1 cellular context compared by ENCODE assay signal in genomic region chr3:123157598-123158287, GRCh38.
TF ChIP-seq lines count a peak whose summit lies in the region.

No MANE protein-coding gene starts in this region.

TF ChIP-seq in HepG2, 621 proteins besides CTCF, POLR2A, EP300 and RAD21 (continued from another document and continues in another):
- TF ChIP-seq ARID3A (IDR thresholded peaks at IDR 0.05; ENCODE audit: low read depth, low read length) (peak; percentile 43; the same call in 1 of the 2 replicates), ZNF615 (CRISPR knock-in tag; IDR thresholded peaks at IDR 0.05; ENCODE audit: borderline replicate concordance) (no peak), MTA1 (CRISPR knock-in tag; IDR thresholded peaks at IDR 0.05; ENCODE audit: borderline replicate concordance) (peak; percentile 87), ERF (CRISPR knock-in tag; IDR thresholded peaks at IDR 0.05) (no peak), NR2F6 (IDR thresholded peaks at IDR 0.05) (peak; percentile 80), NR2F6 (CRISPR knock-in tag; IDR thresholded peaks at IDR 0.05) (peak; percentile 38; the same call in 1 of the 2 replicates), TCF7L2 (IDR thresholded peaks at IDR 0.05; ENCODE audit: low read depth, low read length) (no peak), ZBTB21 (CRISPR knock-in tag; IDR thresholded peaks at IDR 0.05) (no peak), EEA1 (CRISPR knock-in tag; IDR thresholded peaks at IDR 0.05; ENCODE audit: borderline replicate concordance) (no peak), ZFP1 (CRISPR knock-in tag; IDR thresholded peaks at IDR 0.05) (no peak), HOXA5 (CRISPR knock-in tag; IDR thresholded peaks at IDR 0.05) (no peak), KDM4B (CRISPR knock-in tag; IDR thresholded peaks at IDR 0.05) (no peak), ZNF616 (CRISPR knock-in tag; IDR thresholded peaks at IDR 0.05; ENCODE audit: low read depth) (no peak), POGZ (CRISPR knock-in tag; IDR thresholded peaks at IDR 0.05) (no peak; the same call in 1 of the 2 replicates), HMGXB3 (CRISPR knock-in tag; IDR thresholded peaks at IDR 0.05; ENCODE audit: borderline replicate concordance) (no peak), ZNF687 (CRISPR knock-in tag; IDR thresholded peaks at IDR 0.05) (peak; percentile 52), ZNF788 (CRISPR knock-in tag; IDR thresholded peaks at IDR 0.05; ENCODE audit: borderline replicate concordance) (no peak), SNAI1 (CRISPR knock-in tag; IDR thresholded peaks at IDR 0.05; ENCODE audit: borderline replicate concordance) (no peak), ZNF431 (CRISPR knock-in tag; IDR thresholded peaks at IDR 0.05; ENCODE audit: borderline replicate concordance, low read depth) (no peak), CEBPG (CRISPR knock-in tag; IDR thresholded peaks at IDR 0.05) (peak; percentile 67), NR3C1 (CRISPR knock-in tag; IDR thresholded peaks at IDR 0.05) (no peak), KLF11 (CRISPR knock-in tag; IDR thresholded peaks at IDR 0.05) (no peak), NR2C2 (CRISPR knock-in tag; IDR thresholded peaks at IDR 0.05; ENCODE audit: borderline replicate concordance) (peak; percentile 70), NCOA2 (CRISPR knock-in tag; IDR thresholded peaks at IDR 0.05) (peak; percentile 59), KAT2B (IDR thresholded peaks at IDR 0.05; ENCODE audit: borderline replicate concordance, low read depth, low read length) (peak; percentile 69; the same call in 1 of the 2 replicates), ATF5 (CRISPR knock-in tag; IDR thresholded peaks at IDR 0.05; ENCODE audit: low read depth) (no peak), BCL6 (CRISPR knock-in tag; IDR thresholded peaks at IDR 0.05) (peak; percentile 71), ZNF275 (CRISPR knock-in tag; IDR thresholded peaks at IDR 0.05; ENCODE audit: borderline replicate concordance) (no peak), ONECUT2 (CRISPR knock-in tag; IDR thresholded peaks at IDR 0.05) (peak; percentile 64; the same call in 1 of the 2 replicates), CREB1 (IDR thresholded peaks at IDR 0.05) (no peak), CREB1 (CRISPR knock-in tag; IDR thresholded peaks at IDR 0.05) (no peak), PATZ1 (CRISPR knock-in tag; IDR thresholded peaks at IDR 0.05) (peak; percentile 61; the same call in 1 of the 2 replicates), ZNF484 (CRISPR knock-in tag; IDR thresholded peaks at IDR 0.05; ENCODE audit: borderline replicate concordance, low read depth) (no peak), HOXA3 (CRISPR knock-in tag; IDR thresholded peaks at IDR 0.05) (peak; percentile 28; the same call in 1 of the 2 replicates), ZNF850 (CRISPR knock-in tag; conservative IDR thresholded peaks at IDR 0.05) (no peak), FOSL2 (CRISPR knock-in tag; IDR thresholded peaks at IDR 0.05) (no peak), ZNF318 (CRISPR knock-in tag; IDR thresholded peaks at IDR 0.05) (no peak), ZNF839 (CRISPR knock-in tag; IDR thresholded peaks at IDR 0.05; ENCODE audit: borderline replicate concordance) (no peak), MED13 (CRISPR knock-in tag; IDR thresholded peaks at IDR 0.05) (no peak)
